In genomic region chr5:672329-673139, GRCh38 we compare ENCODE assay signal across 8 cellular contexts. TPM values are rescaled to one million over a fixed set of nuclear protein-coding genes. Genes with fewer than 3 reads are reported as not detected.
A peak's percentile ranks its signal among the peaks of the same experiment; 100 is the strongest.
DNase-seq lines count a peak whose midpoint lies in the region; ATAC-seq and TF ChIP-seq lines count a peak whose summit lies in the region.

No MANE protein-coding gene starts in this region.

- H3K4me3 ChIP-seq in epithelial cell of proximal tubule (ENCODE audit: low read depth, low read length) (peak overlapping the region; percentile 44), mucosa of descending colon (no peak overlapping the region)

- H3K36me3 Mint-ChIP-seq in stimulated activated naive B cell treated with anti-CD40 and anti-IgM and Interleukin-4, amounts not matched to agents 10 μg/mL and 1 μg/mL and 100 μg/mL, for 72 hours, result peaks cover 4 to 5% of the 10 kb centered on the region in 2 donors

- H3K36me3 ChIP-seq in mucosa of descending colon (ENCODE audit: low read depth), result no peaks in the 10 kb centered on the region

- no peaks in the 10 kb centered on the region for H3K9me3 Mint-ChIP-seq in stimulated activated naive B cell treated with anti-CD40 and anti-IgM and Interleukin-4, amounts not matched to agents 10 μg/mL and 1 μg/mL and 100 μg/mL, for 72 hours

- peaks cover 33% of the 10 kb centered on the region for H3K4me1 ChIP-seq in mucosa of descending colon (ENCODE audit: low read depth)

- ATAC-seq in mucosa of descending colon (peak; percentile 68), GM19452 (IDR thresholded peaks at IDR 0.05; ENCODE audit: unreplicated experiment) (no peak)
- peak; percentile 24 to 36 for ATAC-seq in stimulated activated naive B cell treated with anti-CD40 and anti-IgM and Interleukin-4, amounts not matched to agents 10 μg/mL and 1 μg/mL and 100 μg/mL, for 72 hours (replicated peaks)

- peak overlapping the region in 1 of 2 donors; percentile 18 for H3K4me3 Mint-ChIP-seq in stimulated activated naive B cell treated with anti-CD40 and anti-IgM and Interleukin-4, amounts not matched to agents 10 μg/mL and 1 μg/mL and 100 μg/mL, for 72 hours

- TF ChIP-seq CTCF in epithelial cell of proximal tubule (conservative IDR thresholded peaks at IDR 0.05; ENCODE audit: low read depth, low read length) (no peak), mucosa of descending colon (IDR thresholded peaks at IDR 0.05) (no peak)

- H3K4me1 Mint-ChIP-seq in stimulated activated naive B cell treated with anti-CD40 and anti-IgM and Interleukin-4, amounts not matched to agents 10 μg/mL and 1 μg/mL and 100 μg/mL, for 72 hours, result peaks cover 10 to 23% of the 10 kb centered on the region in 2 donors

- H3K9me3 ChIP-seq in mucosa of descending colon, result no peaks in the 10 kb centered on the region

- H3K27ac Mint-ChIP-seq in stimulated activated naive B cell treated with anti-CD40 and anti-IgM and Interleukin-4, amounts not matched to agents 10 μg/mL and 1 μg/mL and 100 μg/mL, for 72 hours, result peak overlapping the region; percentile 63

- H3K27me3 Mint-ChIP-seq in stimulated activated naive B cell treated with anti-CD40 and anti-IgM and Interleukin-4, amounts not matched to agents 10 μg/mL and 1 μg/mL and 100 μg/mL, for 72 hours, result peaks cover 29 to 44% of the 10 kb centered on the region in 2 donors

- intact Hi-C loops in mucosa of descending colon (cut with DNase I, micrococcal nuclease), result loop anchor here in 1 of 2 donors (5.0 kb wide), 1 partner anchor 230 kb away; no protein-coding TSS in a partner anchor

- peak; percentile 77 for DNase-seq in 8988T
- peak; percentile 63 for DNase-seq in HCEC 1CT
- DNase-seq in NCI-H69 (lab: John Stamatoyannopoulos, UW), result peak; percentile 89
- DNase-seq in activated T-cell treated with anti-CD3 and anti-CD28 coated beads for 4 hours, result peak; percentile 31
- DNase-seq in epithelial cell of proximal tubule (ENCODE audit: low read depth), result peak; percentile 77
- DNase-seq in mucosa of descending colon, result peak; percentile 77 to 79 (median 78)
- DNase-seq in stimulated activated naive B cell treated with anti-CD40 and anti-IgM and Interleukin-4, amounts not matched to agents 10 μg/mL and 1 μg/mL and 100 μg/mL, for 72 hours, result no peak

RNA-seq across cellular contexts. Expression of gene TPPP, which starts 20.6 kb away (rescaled TPM):
- total RNA-seq in epithelial cell of proximal tubule, result 0.46 and 1.0 TPM in 2 replicates
- total RNA-seq in mucosa of descending colon, result 10 to 100 TPM in 1 of 3 donors, 1 to 10 TPM in 2; 2.2 to 18.1 (median 2.2) TPM
